In the genomic region with DNA sequence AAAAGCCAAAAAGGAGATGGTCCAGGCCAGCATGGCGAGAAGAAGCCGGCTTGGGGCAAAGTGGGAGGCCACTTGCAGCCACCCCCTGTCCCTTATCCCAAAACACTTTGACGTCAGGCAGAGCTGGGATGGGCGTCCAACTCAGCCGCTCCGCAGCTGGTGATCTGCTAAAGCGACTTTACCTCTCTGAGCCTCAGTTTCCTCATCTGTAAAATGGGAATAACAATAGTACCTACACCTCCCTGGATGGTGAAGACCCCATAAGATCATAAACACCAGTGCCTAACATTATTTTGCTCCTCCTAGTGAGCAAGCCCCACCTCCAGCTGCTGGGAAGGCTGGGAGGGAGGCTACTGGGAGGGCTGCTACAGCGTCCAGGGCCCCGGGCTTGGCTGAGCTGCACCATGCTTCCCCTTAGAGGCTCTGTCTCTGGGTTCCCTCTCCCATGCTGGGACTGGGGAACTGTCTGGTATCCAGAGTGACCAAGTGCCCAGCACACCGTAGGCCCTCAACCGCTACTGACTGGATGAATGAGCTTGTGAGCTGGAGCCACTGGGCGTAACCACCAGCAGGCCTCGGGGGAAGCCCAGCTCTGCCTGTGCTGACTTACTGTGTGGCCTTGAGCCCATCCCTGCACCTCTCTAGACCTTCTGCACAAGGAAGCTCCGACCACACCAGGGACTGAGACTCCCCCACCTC, we compare ENCODE assay signal across 11 cellular contexts. TPM values are rescaled to one million over a fixed set of nuclear protein-coding genes. Genes with fewer than 3 reads are reported as not detected.
A peak's percentile ranks its signal among the peaks of the same experiment; 100 is the strongest.
DNase-seq lines count a peak whose midpoint lies in the region; ATAC-seq, FAIRE-seq and TF ChIP-seq lines count a peak whose summit lies in the region.
"Had no signal": no experiment of that assay in that cellular context is flagged by ENCODE, and none has a peak within 500 bp of the region (broad histone marks: within the 10 kb centered on the region; RNA-seq: fewer than 3 reads in every experiment).

No MANE protein-coding gene starts in this region.

- peak overlapping the region; percentile 75; the same call in 1 of the 2 replicates for H2AK5ac ChIP-seq in H1 (ENCODE audit: low read depth, low read length)

- no peak overlapping the region for H2AFZ ChIP-seq in H1 (ENCODE audit: low read length)
- no peak overlapping the region for H2AFZ ChIP-seq in neural progenitor cell (replicated peaks)
- no peak overlapping the region for H2AFZ ChIP-seq in GM23338

- H3K4me1 Mint-ChIP-seq in CD4-positive, alpha-beta T cell (ENCODE audit: low read depth): peaks cover 80% of the 10 kb centered on the region
- H3K4me1 Mint-ChIP-seq in neural progenitor cell (peaks cover 44% of the 10 kb centered on the region), GM23338 (peaks cover 39% of the 10 kb centered on the region)

- H3K9ac ChIP-seq in H1 (replicated peaks in 1 of 4; ENCODE audit: extremely low read depth in 1 of 4, low read depth in 3 of 4, low read length in 3 of 4): no peak overlapping the region; a peak in 2 of 7 replicates
- H3K9ac ChIP-seq in neural progenitor cell: no peak overlapping the region

- peak overlapping the region; percentile 13 for H3K27ac ChIP-seq in CD4-positive, alpha-beta T cell (ENCODE audit: low read depth, low read length)
- H3K27ac ChIP-seq in H1 (ENCODE audit: low read depth, low read length): no peak overlapping the region
- no peak overlapping the region for H3K27ac ChIP-seq in neural progenitor cell
- no peak overlapping the region for H3K27ac ChIP-seq in GM23338 (ENCODE audit: low read depth)
- peak overlapping the region in 1 of 4 donors; percentile 57 for H3K27ac ChIP-seq in esophagus muscularis mucosa (replicated peaks in 1 of 4)

- peaks cover 0 to 2% of the 10 kb centered on the region in 2 experiments for H4K20me1 ChIP-seq in H1 (replicated peaks in 1 of 2; ENCODE audit: control insufficient read depth in 1 of 2, insufficient read depth in 2 of 2, low read length in 2 of 2)
- H4K20me1 ChIP-seq in neural progenitor cell (ENCODE audit: low read depth): peaks cover 5% of the 10 kb centered on the region
- H4K20me1 ChIP-seq in GM23338 (replicated peaks; ENCODE audit: insufficient read depth): no peaks in the 10 kb centered on the region; the same call in none of the 2 replicates

- H2BK12ac ChIP-seq in H1 (ENCODE audit: low read depth, low read length): no peak overlapping the region

- 0 out of 2 replicates have a peak overlapping the region, but pooled peaks have one; percentile 39 for H2BK5ac ChIP-seq in H1 (ENCODE audit: low read depth, low read length)

- H3K27me3 Mint-ChIP-seq in CD4-positive, alpha-beta T cell: no peaks in the 10 kb centered on the region
- H3K27me3 Mint-ChIP-seq in neural progenitor cell (ENCODE audit: insufficient read depth, low read depth) (peaks cover 5% of the 10 kb centered on the region), GM23338 (ENCODE audit: insufficient read depth, low read depth, poor library complexity) (peaks cover 4% of the 10 kb centered on the region)

- H3K56ac ChIP-seq in H1 (replicated peaks; ENCODE audit: insufficient read length, low read depth, low read length): no peak overlapping the region

- H3K79me1 ChIP-seq in H1 (ENCODE audit: low read depth, low read length): peaks cover 5% of the 10 kb centered on the region; the same call in 1 of the 2 replicates

- POLR2A ChIA-PET in CD4-positive, alpha-beta T cell (lab: Charles Lee): interaction anchor here (0.9 to 2.8 kb wide), 3 partner anchors 8 to 35 kb away, joined by 3 to 10 read pairs (median 3); a partner anchor contains a TSS
- POLR2A ChIA-PET in H1 (lab: Charles Lee; ENCODE audit: partially characterized antibody): interaction anchor here (0.9 to 3.0 kb wide), 4 partner anchors 8 to 42 kb away, joined by 3 to 12 read pairs (median 4); no protein-coding TSS in a partner anchor

- H3K4me1 ChIP-seq in H1 (replicated peaks in 1 of 4; ENCODE audit: control insufficient read depth in 3 of 4, insufficient read depth in 4 of 4, low read length in 3 of 4) (peaks cover 4 to 36% (median 25%) of the 10 kb centered on the region in 4 experiments), neural progenitor cell (peaks cover 26% of the 10 kb centered on the region), GM23338 (ENCODE audit: insufficient read depth) (peaks cover 3% of the 10 kb centered on the region; the same call in 1 of the 2 replicates), esophagus muscularis mucosa (peaks cover 44 to 84% (median 70%) of the 10 kb centered on the region in 4 donors)
- H3K4me1 ChIP-seq: BE2C had no signal

- H3K9me3 Mint-ChIP-seq in CD4-positive, alpha-beta T cell: no peaks in the 10 kb centered on the region
- H3K9me3 Mint-ChIP-seq in neural progenitor cell: no peaks in the 10 kb centered on the region
- H3K9me3 Mint-ChIP-seq in GM23338: no peaks in the 10 kb centered on the region

- no peak for TF ChIP-seq RAD21 in H1 (IDR thresholded peaks at IDR 0.05 in 1 of 2, conservative IDR thresholded peaks at IDR 0.05 in 1 of 2; ENCODE audit: low read depth in 2 of 2, low read length in 2 of 2)

- H3K4me2 ChIP-seq in H1 (ENCODE audit: insufficient read depth in 1 of 2, low read depth in 2 of 2, low read length in 2 of 2) (no peak overlapping the region), neural progenitor cell (peak overlapping the region; percentile 13), GM23338 (no peak overlapping the region)

- TF ChIP-seq CTCF in CD4-positive, alpha-beta T cell (IDR thresholded peaks at IDR 0.05): no peak
- TF ChIP-seq CTCF in H1 (IDR thresholded peaks at IDR 0.05; ENCODE audit: control extremely low read depth in 1 of 3, insufficient read depth in 1 of 3, low read depth in 1 of 3, low read length in 3 of 3) (no peak), neural progenitor cell (IDR thresholded peaks at IDR 0.05) (no peak), GM23338 (conservative IDR thresholded peaks at IDR 0.05; ENCODE audit: low read depth in 2 of 2) (no peak), esophagus muscularis mucosa (IDR thresholded peaks at IDR 0.05) (no peak)

- H4K5ac ChIP-seq in H1 (ENCODE audit: insufficient read length, low read depth, low read length): no peak overlapping the region

- no peaks in the 10 kb centered on the region for H3K9me3 ChIP-seq in CD4-positive, alpha-beta T cell (ENCODE audit: control insufficient read depth, low read length)
- H3K9me3 ChIP-seq in H1 (ENCODE audit: insufficient read depth in 2 of 2, low read depth in 1 of 2, low read length in 1 of 2): no peaks in the 10 kb centered on the region
- H3K9me3 ChIP-seq in neural progenitor cell (ENCODE audit: low read depth): no peaks in the 10 kb centered on the region
- H3K9me3 ChIP-seq in esophagus muscularis mucosa: no peaks in the 10 kb centered on the region
- H3K9me3 ChIP-seq: BE2C had no signal

- in situ Hi-C loops in KBM-7 (cut with MboI; ENCODE audit: low pct_unique_long_range_greater_than_20kb, low sequenced_read_pairs): no loop called here

- H3K36me3 ChIP-seq in H1 (ENCODE audit: control insufficient read depth in 2 of 4, insufficient read depth in 4 of 4, low read length in 3 of 4): no peaks in the 10 kb centered on the region
- H3K36me3 ChIP-seq in neural progenitor cell: no peaks in the 10 kb centered on the region
- no peaks in the 10 kb centered on the region for H3K36me3 ChIP-seq in GM23338 (ENCODE audit: insufficient read depth)
- no peaks in the 10 kb centered on the region for H3K36me3 ChIP-seq in esophagus muscularis mucosa
- H3K36me3 ChIP-seq: BE2C had no signal

- H3K23me2 ChIP-seq in H1 (ENCODE audit: low read depth, low read length): no peaks in the 10 kb centered on the region

- H3K4me3 ChIP-seq in H1 (ENCODE audit: extremely low read depth in 1 of 4, insufficient read depth in 2 of 4, low read depth in 3 of 4, low read length in 4 of 4) (no peak overlapping the region), neural progenitor cell (no peak overlapping the region), GM23338 (no peak overlapping the region), esophagus muscularis mucosa (no peak overlapping the region)

- no peak overlapping the region for H3K14ac ChIP-seq in H1 (ENCODE audit: insufficient read length)

- FAIRE-seq in H1 (lab: Jason Lieb, UNC): no peak
- FAIRE-seq: astrocyte had no signal

- H3K79me2 ChIP-seq in H1 (ENCODE audit: control insufficient read depth in 1 of 2, insufficient read depth in 2 of 2, low read length in 2 of 2): no peaks in the 10 kb centered on the region; a peak in 1 of 4 replicates
- no peaks in the 10 kb centered on the region for H3K79me2 ChIP-seq in neural progenitor cell (ENCODE audit: low read depth)
- no peaks in the 10 kb centered on the region for H3K79me2 ChIP-seq in GM23338 (replicated peaks; ENCODE audit: insufficient read depth)

- H3K36me3 Mint-ChIP-seq in CD4-positive, alpha-beta T cell (ENCODE audit: low read depth): no peaks in the 10 kb centered on the region
- H3K36me3 Mint-ChIP-seq in neural progenitor cell (no peaks in the 10 kb centered on the region), GM23338 (ENCODE audit: low read depth) (no peaks in the 10 kb centered on the region)

- H2BK20ac ChIP-seq in H1 (ENCODE audit: low read length): no peak overlapping the region; the same call in 1 of the 2 replicates

- no peak overlapping the region for H3K4ac ChIP-seq in H1 (replicated peaks; ENCODE audit: insufficient read length, low read depth, low read length)

- TF ChIP-seq EP300 in H1 (IDR thresholded peaks at IDR 0.05; ENCODE audit: borderline replicate concordance in 1 of 2, low read depth in 2 of 2, low read length in 2 of 2) (no peak), esophagus muscularis mucosa (IDR thresholded peaks at IDR 0.05) (no peak)

- H3F3A ChIP-seq in neural progenitor cell (ENCODE audit: low read depth) (peaks cover 14% of the 10 kb centered on the region), GM23338 (replicated peaks; ENCODE audit: low read depth) (no peaks in the 10 kb centered on the region)

- intact Hi-C loops in CD4-positive, alpha-beta T cell (cut with DNase I, micrococcal nuclease): no loop called here
- intact Hi-C loops in esophagus muscularis mucosa (cut with DNase I): no loop called here

- H2BK120ac ChIP-seq in H1 (replicated peaks; ENCODE audit: low read depth, low read length): no peak overlapping the region

- H2BK15ac ChIP-seq in H1 (ENCODE audit: low read length): no peak overlapping the region

- no peak overlapping the region for H4K91ac ChIP-seq in H1 (replicated peaks; ENCODE audit: insufficient read length, low read length)

- H4K8ac ChIP-seq in H1 (ENCODE audit: extremely low read depth, insufficient read depth, low read length): no peak overlapping the region

- H3K9me2 ChIP-seq in GM23338 (ENCODE audit: insufficient read depth): no peaks in the 10 kb centered on the region

- WGBS in H1 (ENCODE audit: extremely low coverage in 1 of 2, insufficient coverage in 1 of 2, insufficient read length in 1 of 2, insufficient replicate concordance in 2 of 2, low coverage in 1 of 2, low lambda C conversion rate in 2 of 2, missing lambda C conversion rate in 1 of 2), 2 experiments: 81% methylated on average over 14 of the region's 14 CpGs; no CpG with 5 or more reads in 1 of the 2 experiments
- 93% methylated on average over 10 of the region's 14 CpGs for WGBS in esophagus muscularis mucosa

- ATAC-seq in CD4-positive, alpha-beta T cell (ENCODE audit: poor library complexity): no peak
- ATAC-seq in GM23338: no peak

- H3K4me3 Mint-ChIP-seq in CD4-positive, alpha-beta T cell: no peak overlapping the region
- no peak overlapping the region for H3K4me3 Mint-ChIP-seq in neural progenitor cell
- H3K4me3 Mint-ChIP-seq in GM23338: no peak overlapping the region

- no peak for DNase-seq in CD4-positive, alpha-beta T cell
- DNase-seq in NCI-H82 treated with DMSO at 0.1 percent for 48 hours (lab: John Stamatoyannopoulos, UW; ENCODE audit: unreplicated experiment): peak; percentile 70
- DNase-seq in H1 (ENCODE audit: low read depth in 1 of 2, low spot score in 2 of 2): no peak
- no peak for DNase-seq in neural progenitor cell (ENCODE audit: low spot score)
- no peak for DNase-seq in GM23338 (ENCODE audit: low spot score)
- no peak for DNase-seq in KBM-7
- no peak for DNase-seq in esophagus muscularis mucosa (ENCODE audit: extremely low spot score)
- no peak for DNase-seq in DMS53 treated with DMSO at 0.1 percent for 48 hours (lab: John Stamatoyannopoulos, UW; ENCODE audit: unreplicated experiment)
- DNase-seq: NCI-H2107 had no signal

- H3K27me3 ChIP-seq in CD4-positive, alpha-beta T cell (ENCODE audit: control insufficient read depth, insufficient read depth, low read length): no peaks in the 10 kb centered on the region
- H3K27me3 ChIP-seq in H1 (replicated peaks in 1 of 4; ENCODE audit: control insufficient read depth in 3 of 4, extremely low read depth in 1 of 4, insufficient read depth in 3 of 4, low read length in 3 of 4) (no peaks in the 10 kb centered on the region), neural progenitor cell (no peaks in the 10 kb centered on the region), GM23338 (ENCODE audit: insufficient read depth) (no peaks in the 10 kb centered on the region), esophagus muscularis mucosa (no peaks in the 10 kb centered on the region)
- H3K27me3 ChIP-seq: BE2C had no signal

- peak overlapping the region; percentile 42 for H3K27ac Mint-ChIP-seq in CD4-positive, alpha-beta T cell
- H3K27ac Mint-ChIP-seq in neural progenitor cell: no peak overlapping the region
- H3K27ac Mint-ChIP-seq in GM23338: no peak overlapping the region

- H3K18ac ChIP-seq in H1 (ENCODE audit: extremely low read depth, low read length): 0 out of 2 replicates have a peak overlapping the region, but pooled peaks have one; percentile 38

- TF ChIP-seq POLR2A in H1 (IDR thresholded peaks at IDR 0.05; ENCODE audit: control extremely low read depth in 1 of 2, low read depth in 2 of 2, low read length in 2 of 2) (no peak), esophagus muscularis mucosa (IDR thresholded peaks at IDR 0.05; ENCODE audit: low read depth) (no peak)

- CTCF ChIA-PET in CD4-positive, alpha-beta T cell (lab: Charles Lee): no interaction called here
- CTCF ChIA-PET in H1 (lab: Charles Lee; ENCODE audit: partially characterized antibody): interaction anchor here (1.0 to 12.8 kb wide), 8 partner anchors 11 to 34 kb away, joined by 3 to 105 read pairs (median 4); no protein-coding TSS in a partner anchor

- H3K23ac ChIP-seq in H1 (ENCODE audit: insufficient read length): no peak overlapping the region

RNA-seq across cellular contexts. Expression of a gene that starts 18.3 kb away (rescaled TPM):
- 100 to 1,000 TPM; 106 to 112 TPM for total RNA-seq in CD4-positive, alpha-beta T cell
- total RNA-seq in H1 (2021; fragmentation: NEBNext Ultra II Directional; extraction: Animal tissue kit (Norgen Biotek cat#: 25700)): 8.7 and 10.4 TPM in 2 replicates
- polyA plus RNA-seq in H1 (2011; rRNA removed): 6.6 and 13.7 TPM in 2 replicates
- polyA plus RNA-seq in H1 (2011; cell fraction: cytosol; rRNA removed): 5.2 TPM
- polyA plus RNA-seq in H1 (2011; cell fraction: nucleus; rRNA removed): 8.2 TPM
- 4.2 to 6.0 TPM (median 5.4 TPM) in 4 replicates for polyA plus RNA-seq in H1 (2012, experiment 1 of 2)
- polyA plus RNA-seq in H1 (2012, experiment 2 of 2): 5.2 TPM
- polyA plus RNA-seq in H1 (2013, experiment 1 of 2): 3.5 TPM
- polyA plus RNA-seq in H1 (2013, experiment 2 of 2): 3.6 TPM
- 4.0 and 4.8 TPM in 2 replicates for polyA minus RNA-seq in H1 (2011; rRNA and poly(A)+ RNA removed)
- 4.8 TPM for polyA minus RNA-seq in H1 (2011; cell fraction: cytosol; rRNA and poly(A)+ RNA removed)
- polyA minus RNA-seq in H1 (2011; cell fraction: nucleus; rRNA and poly(A)+ RNA removed): 2.6 TPM
- total RNA-seq in neural progenitor cell (ENCODE audit: low replicate concordance): 0.65 and 1.5 TPM in 2 replicates
- total RNA-seq in GM23338 (2014; rRNA removed; shearing (Covaris generic)): 7.5 and 13.2 TPM in 2 replicates
- polyA plus RNA-seq in GM23338 (2016; fragmentation: Nextera tagmentation; extraction: Ambion mirVana): 0.71 and 1.5 TPM in 2 replicates
- total RNA-seq in esophagus muscularis mucosa: 10 to 100 TPM in 3 of 4 donors, 1 to 10 TPM in 1; 9.6 to 40.3 (median 16.3) TPM

RNA-seq across cellular contexts. Expression of a gene that starts 35.8 kb away (rescaled TPM):
- total RNA-seq in CD4-positive, alpha-beta T cell: under 1 TPM; 0.61 to 0.71 TPM
- 29.4 and 30.3 TPM in 2 replicates for total RNA-seq in H1 (2021; fragmentation: NEBNext Ultra II Directional; extraction: Animal tissue kit (Norgen Biotek cat#: 25700))
- polyA plus RNA-seq in H1 (2011; rRNA removed) (35.9 and 57.4 TPM in 2 replicates), GM23338 (2016; fragmentation: Nextera tagmentation; extraction: Ambion mirVana) (11.3 and 13.5 TPM in 2 replicates)
- 61.4 TPM for polyA plus RNA-seq in H1 (2011; cell fraction: cytosol; rRNA removed)
- polyA plus RNA-seq in H1 (2011; cell fraction: nucleus; rRNA removed): 95.8 TPM
- polyA plus RNA-seq in H1 (2012, experiment 1 of 2): 25.3 to 32.9 TPM (median 31.9 TPM) in 4 replicates
- polyA plus RNA-seq in H1 (2012, experiment 2 of 2): 35.0 TPM
- 18.9 TPM for polyA plus RNA-seq in H1 (2013, experiment 1 of 2)
- 16.0 TPM for polyA plus RNA-seq in H1 (2013, experiment 2 of 2)
- 20.3 and 22.0 TPM in 2 replicates for polyA minus RNA-seq in H1 (2011; rRNA and poly(A)+ RNA removed)
- 21.8 TPM for polyA minus RNA-seq in H1 (2011; cell fraction: cytosol; rRNA and poly(A)+ RNA removed)
- polyA minus RNA-seq in H1 (2011; cell fraction: nucleus; rRNA and poly(A)+ RNA removed): 21.5 TPM
- total RNA-seq in neural progenitor cell (ENCODE audit: low replicate concordance) (21.8 and 39.9 TPM in 2 replicates), esophagus muscularis mucosa (10 to 100 TPM; 25.1 to 29.5 (median 27.2) TPM)
- 33.8 and 36.9 TPM in 2 replicates for total RNA-seq in GM23338 (2014; rRNA removed; shearing (Covaris generic))

Comparison
In these comparisons a context has a peak if more than half of its experiments do, and no peak if none do; other contexts are left out.
1. RNA of a gene that starts 35.8 kb away (total RNA-seq): 33.8 to 36.9 TPM in GM23338, 29.4 to 30.3 TPM in H1, 25.1 to 29.5 TPM in esophagus muscularis mucosa and 21.8 to 39.9 TPM in neural progenitor cell; 0.61 to 0.71 TPM in CD4-positive, alpha-beta T cell; every median in the first group is over 10 times any median in the second.